25 cellular contexts compared by ENCODE assay signal in the genomic region with DNA sequence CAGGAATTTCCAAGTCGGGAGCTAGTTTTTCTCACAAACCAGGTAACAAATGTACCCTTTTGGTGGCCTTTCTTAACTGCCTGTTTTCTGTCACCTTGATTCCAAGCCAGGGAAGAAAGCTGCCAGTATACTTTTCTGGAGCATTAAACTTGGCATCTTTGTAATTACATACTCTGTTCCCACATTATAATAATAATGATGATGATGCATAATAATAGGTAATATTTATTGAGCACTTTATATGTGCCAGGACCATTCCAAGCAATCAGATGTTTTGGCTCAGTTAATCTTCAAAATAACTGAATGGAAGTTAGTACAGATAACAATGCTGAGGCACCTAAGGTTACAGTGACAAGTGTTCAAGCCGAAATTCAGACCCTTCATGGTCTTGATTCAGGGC.
"Had no signal": no experiment of that assay in that cellular context is flagged by ENCODE, and none has a peak within 500 bp of the region (broad histone marks: within the 10 kb centered on the region; RNA-seq: fewer than 3 reads in every experiment).

No MANE protein-coding gene starts in this region.

- H3K27ac ChIP-seq: coronary artery, epithelial cell of prostate, gastroesophageal sphincter, left ventricle myocardium inferior, neural progenitor cell, sigmoid colon, upper lobe of left lung, VCaP had no signal

- H3K4me1 ChIP-seq: gastroesophageal sphincter, neural progenitor cell, sigmoid colon had no signal

- H3K27me3 Mint-ChIP-seq: activated CD4-positive, alpha-beta T cell treated with anti-CD3 and anti-CD28 coated beads, Interleukin-2, amount 10 ng/mL, durations not matched to agents 24 days and 14 days; activated naive CD8-positive, alpha-beta T cell treated with anti-CD3 and anti-CD28 coated beads, Interleukin-2, amount 10 ng/mL, durations not matched to agents 7 days and 5 days; naive thymus-derived CD8-positive, alpha-beta T cell; stimulated activated memory B cell treated with anti-CD40 and anti-IgM and Interleukin-4, amounts not matched to agents 10 μg/mL and 1 μg/mL and 100 μg/mL, for 72 hours; T-cell had no signal

- H2AFZ ChIP-seq: neural progenitor cell had no signal

- H3K9ac ChIP-seq: neural progenitor cell had no signal

- H3K4me3 ChIP-seq: coronary artery, gastroesophageal sphincter, left ventricle myocardium inferior, neural progenitor cell, sigmoid colon, smooth muscle cell, upper lobe of left lung had no signal

- H3K27me3 ChIP-seq: gastroesophageal sphincter, neural progenitor cell, sigmoid colon, upper lobe of left lung had no signal

- H3K9me3 Mint-ChIP-seq: activated CD4-positive, alpha-beta T cell treated with anti-CD3 and anti-CD28 coated beads, Interleukin-2, amount 10 ng/mL, durations not matched to agents 24 days and 14 days; activated naive CD8-positive, alpha-beta T cell treated with anti-CD3 and anti-CD28 coated beads, Interleukin-2, amount 10 ng/mL, durations not matched to agents 7 days and 5 days; activated T-helper 2 cell treated with anti-CD3 and anti-CD28 coated beads, Interferon-gamma antibody, Interleukin-2, Interleukin-4, amounts not matched to agents 10 μg/mL and 5 μg/mL and 100 μg/mL, durations not matched to agents 14 hours and 24 hours and 36 hours; naive thymus-derived CD8-positive, alpha-beta T cell; neural progenitor cell; stimulated activated memory B cell treated with anti-CD40 and anti-IgM and Interleukin-4, amounts not matched to agents 10 μg/mL and 1 μg/mL and 100 μg/mL, for 72 hours; T-cell; T-helper 2 cell treated with Interferon-gamma antibody and Interleukin-4, amounts not matched to agents 5 μg/mL and 100 μg/mL, for 36 hours had no signal

- DNase-seq: activated CD4-positive, alpha-beta T cell treated with anti-CD3 and anti-CD28 coated beads, Interleukin-2, amount 10 ng/mL, durations not matched to agents 24 days and 14 days; activated CD8-positive, alpha-beta T cell treated with anti-CD3 and anti-CD28 coated beads, Interleukin-2, amount 10 ng/mL, durations not matched to agents 7 days and 5 days; activated naive CD4-positive, alpha-beta T cell; activated naive CD8-positive, alpha-beta T cell treated with anti-CD3 and anti-CD28 coated beads, Interleukin-2, amount 10 ng/mL, durations not matched to agents 7 days and 5 days; amniotic stem cell; cerebellar nuclear complex; head of caudate nucleus; hypothalamus; left ventricle myocardium inferior; naive thymus-derived CD8-positive, alpha-beta T cell; posterior cingulate gyrus; sigmoid colon; stimulated activated CD4-positive, alpha-beta T cell treated with anti-CD3 and anti-CD28 coated beads, Interleukin-15, amount 100 ng/mL, for 24 hours; T-cell; upper lobe of left lung had no signal

- H3K27ac Mint-ChIP-seq: activated CD4-positive, alpha-beta T cell treated with anti-CD3 and anti-CD28 coated beads, Interleukin-2, amount 10 ng/mL, durations not matched to agents 24 days and 14 days; activated CD8-positive, alpha-beta T cell treated with anti-CD3 and anti-CD28 coated beads, Interleukin-2, amount 10 ng/mL, durations not matched to agents 7 days and 5 days; activated T-helper 2 cell treated with anti-CD3 and anti-CD28 coated beads, Interferon-gamma antibody, Interleukin-2, Interleukin-4, amounts not matched to agents 10 μg/mL and 5 μg/mL and 100 μg/mL, durations not matched to agents 14 hours and 24 hours and 36 hours; neural progenitor cell; stimulated activated memory B cell treated with anti-CD40 and anti-IgM and Interleukin-4, amounts not matched to agents 10 μg/mL and 1 μg/mL and 100 μg/mL, for 72 hours; T-helper 2 cell treated with Interferon-gamma antibody and Interleukin-4, amounts not matched to agents 5 μg/mL and 100 μg/mL, for 36 hours had no signal

- H3K4me2 ChIP-seq: neural progenitor cell, smooth muscle cell had no signal

- H3K4me3 Mint-ChIP-seq: activated CD4-positive, alpha-beta T cell treated with anti-CD3 and anti-CD28 coated beads, Interleukin-2, amount 10 ng/mL, durations not matched to agents 24 days and 14 days; activated CD8-positive, alpha-beta T cell treated with anti-CD3 and anti-CD28 coated beads, Interleukin-2, amount 10 ng/mL, durations not matched to agents 7 days and 5 days; activated naive CD8-positive, alpha-beta T cell treated with anti-CD3 and anti-CD28 coated beads, Interleukin-2, amount 10 ng/mL, durations not matched to agents 7 days and 5 days; naive thymus-derived CD8-positive, alpha-beta T cell; neural progenitor cell; stimulated activated memory B cell treated with anti-CD40 and anti-IgM and Interleukin-4, amounts not matched to agents 10 μg/mL and 1 μg/mL and 100 μg/mL, for 72 hours; T-cell; T-helper 2 cell treated with Interferon-gamma antibody and Interleukin-4, amounts not matched to agents 5 μg/mL and 100 μg/mL, for 36 hours had no signal

- H3K9me3 ChIP-seq: gastroesophageal sphincter, left ventricle myocardium inferior, sigmoid colon, upper lobe of left lung had no signal

- H3K4me1 Mint-ChIP-seq: neural progenitor cell had no signal

- FAIRE-seq: bronchial epithelial cell had no signal
